Comparison of ENCODE assay signal across 22 cellular contexts in genomic region chr7:93972029-93972725, GRCh38. TPM values are rescaled to one million over a fixed set of nuclear protein-coding genes. Genes with fewer than 3 reads are reported as not detected.
"Had no signal": no experiment of that assay in that cellular context is flagged by ENCODE, and none has a peak within 500 bp of the region (broad histone marks: within the 10 kb centered on the region; RNA-seq: fewer than 3 reads in every experiment).

No MANE protein-coding gene starts in this region.

- H3K4me3 Mint-ChIP-seq: activated CD8-positive, alpha-beta T cell treated with anti-CD3 and anti-CD28 coated beads, Interleukin-2, amount 10 ng/mL, durations not matched to agents 7 days and 5 days; activated naive CD8-positive, alpha-beta T cell treated with anti-CD3 and anti-CD28 coated beads, Interleukin-2, amount 10 ng/mL, durations not matched to agents 7 days and 5 days; T-helper 1 cell treated with Interleukin-12 subunit alpha and Interleukin-12 subunit beta and Interleukin-4 antibody, amounts not matched to agents 30 μg/mL and 1 μg/mL, for 36 hours had no signal

- H3K27ac ChIP-seq: adrenal gland, PC-9, SK-N-MC had no signal

- H3K4me1 Mint-ChIP-seq: activated naive CD8-positive, alpha-beta T cell treated with anti-CD3 and anti-CD28 coated beads, Interleukin-2, amount 10 ng/mL, durations not matched to agents 7 days and 5 days had no signal

- H3K4me2 ChIP-seq: PC-9 had no signal

- H2AFZ ChIP-seq: PC-9 had no signal

- H3K27me3 ChIP-seq: adrenal gland, MG63 had no signal

- H3K9me3 ChIP-seq: adrenal gland, MG63 had no signal

- H3K36me3 Mint-ChIP-seq: activated naive CD8-positive, alpha-beta T cell treated with anti-CD3 and anti-CD28 coated beads, Interleukin-2, amount 10 ng/mL, durations not matched to agents 7 days and 5 days had no signal

- H3K4me1 ChIP-seq: adrenal gland had no signal

- H3K9me3 Mint-ChIP-seq: activated naive CD8-positive, alpha-beta T cell treated with anti-CD3 and anti-CD28 coated beads, Interleukin-2, amount 10 ng/mL, durations not matched to agents 7 days and 5 days; T-helper 1 cell treated with Interleukin-12 subunit alpha and Interleukin-12 subunit beta and Interleukin-4 antibody, amounts not matched to agents 30 μg/mL and 1 μg/mL, for 36 hours had no signal

- H3K4me3 ChIP-seq: adrenal gland, MG63, PC-9, SK-N-MC had no signal

- ATAC-seq: activated CD4-positive, CD25-positive, alpha-beta regulatory T cell treated with anti-CD3 and anti-CD28 coated beads, Interleukin-2, amount 50 U/mL, for 24 hours; activated CD8-positive, alpha-beta T cell treated with anti-CD3 and anti-CD28 coated beads, Interleukin-2, amount 10 ng/mL, durations not matched to agents 7 days and 5 days had no signal

- H3K36me3 ChIP-seq: adrenal gland, MG63 had no signal

- DNase-seq: activated CD4-positive, alpha-beta T cell treated with anti-CD3 and anti-CD28 coated beads for 4 hours; activated CD8-positive, alpha-beta memory T cell treated with anti-CD3 and anti-CD28 coated beads, Interleukin-2, amount 50 U/mL, for 48 hours; activated CD8-positive, alpha-beta T cell treated with anti-CD3 and anti-CD28 coated beads, Interleukin-2, amount 10 ng/mL, durations not matched to agents 7 days and 5 days; activated naive CD4-positive, alpha-beta T cell treated with anti-CD3 and anti-CD28 coated beads, Interleukin-2, amount 50 U/mL, for 16 hours; activated naive CD8-positive, alpha-beta T cell treated with anti-CD3 and anti-CD28 coated beads, Interleukin-2, amount 10 ng/mL, durations not matched to agents 7 days and 5 days; activated T-cell treated with anti-CD3 and anti-CD28 coated beads, Interleukin-2, amount 50 U/mL, for 1 hour; adrenal gland; anterior cingulate cortex; MG63; MV-4-11; NCI-H1092 treated with DMSO at 0.1 percent for 48 hours; NCI-H1417 treated with DMSO at 0.1 percent for 48 hours; NCI-H187; NCI-H2081; NCI-H446; NCI-H524; PC-9; SIG-M5; SW 1271 had no signal

- H3K27ac Mint-ChIP-seq: activated CD8-positive, alpha-beta T cell treated with anti-CD3 and anti-CD28 coated beads, Interleukin-2, amount 10 ng/mL, durations not matched to agents 7 days and 5 days; activated naive CD8-positive, alpha-beta T cell treated with anti-CD3 and anti-CD28 coated beads, Interleukin-2, amount 10 ng/mL, durations not matched to agents 7 days and 5 days; T-helper 1 cell treated with Interleukin-12 subunit alpha and Interleukin-12 subunit beta and Interleukin-4 antibody, amounts not matched to agents 30 μg/mL and 1 μg/mL, for 36 hours had no signal

- H3K27me3 Mint-ChIP-seq: activated naive CD8-positive, alpha-beta T cell treated with anti-CD3 and anti-CD28 coated beads, Interleukin-2, amount 10 ng/mL, durations not matched to agents 7 days and 5 days had no signal

RNA-seq across cellular contexts. Expression of gene GNG11, which starts 50.6 kb away (rescaled TPM):
- total RNA-seq: activated CD8-positive, alpha-beta T cell treated with anti-CD3 and anti-CD28 coated beads, Interleukin-2, amount 10 ng/mL, durations not matched to agents 7 days and 5 days; activated naive CD8-positive, alpha-beta T cell treated with anti-CD3 and anti-CD28 coated beads, Interleukin-2, amount 10 ng/mL, durations not matched to agents 7 days and 5 days had no signal
